In genomic region chr7:122695816-122696215, GRCh38 we compare ENCODE assay signal across 1 cellular context.
TF ChIP-seq lines count a peak whose summit lies in the region.

No MANE protein-coding gene starts in this region.

TF ChIP-seq in H1, 55 proteins besides CTCF, POLR2A, EP300 and RAD21:
- TF ChIP-seq SIN3A (conservative IDR thresholded peaks at IDR 0.05 in 1 of 2, IDR thresholded peaks at IDR 0.05 in 1 of 2; ENCODE audit: low read depth in 1 of 2, low read length in 2 of 2) (no peak), BACH1 (IDR thresholded peaks at IDR 0.05; ENCODE audit: low read length) (no peak), CREB1 (IDR thresholded peaks at IDR 0.05) (no peak), RNF2 (IDR thresholded peaks at IDR 0.05; ENCODE audit: borderline replicate concordance, low read depth, low read length, missing control alignments, poor library complexity, severe bottlenecking) (no peak), TCF12 (IDR thresholded peaks at IDR 0.05; ENCODE audit: low read depth, low read length) (no peak), YY1 (IDR thresholded peaks at IDR 0.05; ENCODE audit: low read depth, low read length) (no peak), KDM1A (IDR thresholded peaks at IDR 0.05; ENCODE audit: borderline replicate concordance, low read length) (no peak), SUZ12 (IDR thresholded peaks at IDR 0.05; ENCODE audit: low read length) (no peak), SP4 (IDR thresholded peaks at IDR 0.05; ENCODE audit: low read length) (no peak), POLR2AphosphoS5 (IDR thresholded peaks at IDR 0.05; ENCODE audit: low read depth, low read length) (no peak), ZNF274 (IDR thresholded peaks at IDR 0.05; ENCODE audit: borderline replicate concordance, extremely low read depth, low read length) (no peak), CHD7 (IDR thresholded peaks at IDR 0.05; ENCODE audit: insufficient replicate concordance, low read length) (no peak), HDAC2 (IDR thresholded peaks at IDR 0.05; ENCODE audit: borderline replicate concordance in 1 of 2, low read depth in 2 of 2, low read length in 2 of 2) (no peak)
